14 cellular contexts compared by ENCODE assay signal in genomic region chr4:150348079-150348478, GRCh38.
DNase-seq lines count a peak whose midpoint lies in the region; ATAC-seq, FAIRE-seq and TF ChIP-seq lines count a peak whose summit lies in the region.
"Had no signal": no experiment of that assay in that cellular context is flagged by ENCODE, and none has a peak within 500 bp of the region (broad histone marks: within the 10 kb centered on the region; RNA-seq: fewer than 3 reads in every experiment).

No MANE protein-coding gene starts in this region.

- TF ChIP-seq CTCF in NB4 (IDR thresholded peaks at IDR 0.05; ENCODE audit: low read depth, low read length) (no peak), endothelial cell of umbilical vein (IDR thresholded peaks at IDR 0.05; ENCODE audit: extremely low read depth in 1 of 2, insufficient read depth in 1 of 2, low read depth in 1 of 2, low read length in 2 of 2) (no peak), OCI-LY7 (conservative IDR thresholded peaks at IDR 0.05; ENCODE audit: low read length) (no peak)

- H3K27me3 ChIP-seq in endothelial cell of umbilical vein (ENCODE audit: control insufficient read depth in 2 of 2, insufficient read depth in 2 of 2, low read length in 2 of 2), result no peaks in the 10 kb centered on the region
- H3K27me3 ChIP-seq: Peyer's patch had no signal

- POLR2A ChIA-PET in endothelial cell of umbilical vein (lab: Charles Lee) (interaction anchor here (0.7 kb wide), 1 partner anchor 244 kb away, joined by 5 read pairs; no protein-coding TSS in a partner anchor), OCI-LY7 (lab: Charles Lee) (interaction anchor here (1.2 kb wide), 1 partner anchor 11 kb away, joined by 3 read pairs; no protein-coding TSS in a partner anchor)

- no peak overlapping the region for H3K9ac ChIP-seq in endothelial cell of umbilical vein (replicated peaks; ENCODE audit: extremely low read depth, insufficient read depth, low read length)

- H3K79me2 ChIP-seq in endothelial cell of umbilical vein (ENCODE audit: control insufficient read depth, insufficient read depth, low read length), result no peaks in the 10 kb centered on the region
- H3K79me2 ChIP-seq in OCI-LY7 (ENCODE audit: insufficient read depth, low read depth, low read length), result no peaks in the 10 kb centered on the region

- H3K27ac ChIP-seq in endothelial cell of umbilical vein (ENCODE audit: insufficient read depth, low read depth, low read length) (peak overlapping the region; percentile 45), OCI-LY7 (ENCODE audit: low read depth, low read length, poor library complexity, severe bottlenecking) (no peak overlapping the region)
- H3K27ac ChIP-seq: Peyer's patch had no signal

- dilution Hi-C loops in endothelial cell of umbilical vein (cut with MboI; ENCODE audit: extremely low pct_ligation_motif_present, low sequenced_read_pairs), result no loop called here

- no peaks in the 10 kb centered on the region for H4K20me1 ChIP-seq in endothelial cell of umbilical vein (replicated peaks; ENCODE audit: control insufficient read depth, extremely low read depth, insufficient read depth, low read length)
- H4K20me1 ChIP-seq in OCI-LY7 (ENCODE audit: insufficient read depth, low read length), result no peaks in the 10 kb centered on the region

- H2AFZ ChIP-seq in endothelial cell of umbilical vein (ENCODE audit: low read depth, low read length), result no peak overlapping the region
- H2AFZ ChIP-seq in OCI-LY7 (ENCODE audit: low read length), result no peak overlapping the region

- ATAC-seq in HG03039 (IDR thresholded peaks at IDR 0.05; ENCODE audit: unreplicated experiment), result no peak
- ATAC-seq: activated CD4-positive, CD25-positive, alpha-beta regulatory T cell treated with anti-CD3 and anti-CD28 coated beads, Interleukin-2, amount 50 U/mL, for 24 hours had no signal

- H3K9me3 ChIP-seq in endothelial cell of umbilical vein (replicated peaks; ENCODE audit: control insufficient read depth, insufficient read depth, low read length) (no peaks in the 10 kb centered on the region), OCI-LY7 (ENCODE audit: low read length) (no peaks in the 10 kb centered on the region)
- H3K9me3 ChIP-seq: Peyer's patch had no signal

- intact Hi-C loops in endothelial cell of umbilical vein (cut with micrococcal nuclease) (loop anchor here (2.0 kb wide), 1 partner anchor 45 kb away; no protein-coding TSS in a partner anchor), OCI-LY7 (cut with micrococcal nuclease; ENCODE audit: unreplicated experiment) (no loop called here)

- H3K4me1 ChIP-seq in endothelial cell of umbilical vein (ENCODE audit: control insufficient read depth, extremely low read depth, insufficient read depth, low read length) (peaks cover 9% of the 10 kb centered on the region), OCI-LY7 (ENCODE audit: insufficient read depth, low read length, poor library complexity, severe bottlenecking) (no peaks in the 10 kb centered on the region)
- H3K4me1 ChIP-seq: Peyer's patch had no signal

- H3K9me1 ChIP-seq in endothelial cell of umbilical vein (replicated peaks; ENCODE audit: control insufficient read depth, extremely low read depth, insufficient read depth, low read length), result no peaks in the 10 kb centered on the region

- H3K4me2 ChIP-seq in endothelial cell of umbilical vein (ENCODE audit: insufficient read depth, low read length), result peak overlapping the region; percentile 48
- H3K4me2 ChIP-seq in OCI-LY7 (ENCODE audit: low read length), result no peak overlapping the region

- no peak for TF ChIP-seq POLR2A in NB4 (IDR thresholded peaks at IDR 0.05; ENCODE audit: extremely low read depth, insufficient read length)
- no peak for TF ChIP-seq POLR2A in endothelial cell of umbilical vein (IDR thresholded peaks at IDR 0.05; ENCODE audit: low read depth, low read length)

- CTCF ChIA-PET in endothelial cell of umbilical vein (lab: Charles Lee) (interaction anchor here (0.7 to 2.2 kb wide), 4 partner anchors 9 to 519 kb away, joined by 3 to 5 read pairs (median 4); no protein-coding TSS in a partner anchor), OCI-LY7 (lab: Charles Lee; ENCODE audit: unreplicated experiment) (no interaction called here)

- H3K36me3 ChIP-seq in endothelial cell of umbilical vein (ENCODE audit: control insufficient read depth in 2 of 2, extremely low read depth in 1 of 2, insufficient read depth in 2 of 2, low read length in 2 of 2) (no peaks in the 10 kb centered on the region), OCI-LY7 (ENCODE audit: insufficient read depth, low read length) (no peaks in the 10 kb centered on the region; the same call in 1 of the 2 replicates)

- no peaks in the 10 kb centered on the region for H3K9me2 ChIP-seq in OCI-LY7 (ENCODE audit: insufficient read depth, low read length)

- no TSS peak for BruUV-seq in endothelial cell of umbilical vein (replicated peaks; lab: Mats Ljungman, UMichigan)
- no TSS peak for BruUV-seq in OCI-LY7 (replicated peaks; lab: Mats Ljungman, UMichigan)

- H3K4me3 ChIP-seq in NB4 (ENCODE audit: low read depth, low read length), result no peak overlapping the region
- no peak overlapping the region for H3K4me3 ChIP-seq in endothelial cell of umbilical vein (replicated peaks in 1 of 3; ENCODE audit: insufficient read depth in 1 of 3, low read depth in 1 of 3, low read length in 3 of 3)
- H3K4me3 ChIP-seq in OCI-LY7 (ENCODE audit: low read depth, low read length, poor library complexity, severe bottlenecking), result no peak overlapping the region
- H3K4me3 ChIP-seq: Peyer's patch had no signal

- DNase-seq in EL (peak; percentile 67), NB4 (ENCODE audit: low read depth) (peak; percentile 69), endothelial cell of umbilical vein (ENCODE audit: low read depth, low spot score) (peak; percentile 86), non-pigmented ciliary epithelial cell (ENCODE audit: low read depth) (peak; percentile 49), OCI-LY7 (ENCODE audit: low spot score) (no peak), NCI-H526 (lab: John Stamatoyannopoulos, UW) (no peak), NCI-H774 (lab: John Stamatoyannopoulos, UW) (no peak)
- DNase-seq: activated naive CD4-positive, alpha-beta T cell treated with anti-CD3 and anti-CD28 coated beads for 36 hours; DMS79 treated with DMSO at 0.1 percent for 48 hours; effector CD8-positive, alpha-beta T cell; NCI-H1694; Peyer's patch had no signal

- FAIRE-seq in endothelial cell of umbilical vein (lab: Jason Lieb, UNC), result peak; percentile 82

TF ChIP-seq in endothelial cell of umbilical vein, 7 proteins besides CTCF, POLR2A, EP300 and RAD21:
- TF ChIP-seq POLR2AphosphoS5 (IDR thresholded peaks at IDR 0.05; ENCODE audit: insufficient read depth, low read depth, low read length) (peak; percentile 27), GATA2 (IDR thresholded peaks at IDR 0.05; ENCODE audit: insufficient read depth, insufficient read length, low read depth, low read length) (no peak), FOS (IDR thresholded peaks at IDR 0.05; ENCODE audit: borderline replicate concordance, insufficient read depth, low read length) (peak; percentile 87), MYC (IDR thresholded peaks at IDR 0.05; ENCODE audit: low read depth, low read length) (no peak), JUN (IDR thresholded peaks at IDR 0.05; ENCODE audit: borderline replicate concordance, insufficient read depth, insufficient read length, low read depth) (peak; percentile 94), EZH2 (IDR thresholded peaks at IDR 0.05; ENCODE audit: borderline replicate concordance, low read depth, low read length, severe bottlenecking) (no peak)
- TF ChIP-seq, protein P1, sequence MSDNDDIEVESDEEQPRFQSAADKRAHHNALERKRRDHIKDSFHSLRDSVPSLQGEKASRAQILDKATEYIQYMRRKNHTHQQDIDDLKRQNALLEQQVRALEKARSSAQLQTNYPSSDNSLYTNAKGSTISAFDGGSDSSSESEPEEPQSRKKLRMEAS (IDR thresholded peaks at IDR 0.05; ENCODE audit: insufficient read depth, insufficient read length), result no peak

Comparison
In these comparisons a context has a peak if more than half of its experiments do, and no peak if none do; other contexts are left out.
1. DNase-seq: peak in EL (single experiment), NB4 (single experiment), endothelial cell of umbilical vein (single experiment) and non-pigmented ciliary epithelial cell (single experiment); none in OCI-LY7 (single experiment), NCI-H526 (0 of 2) and NCI-H774 (single experiment).